In the genomic region with DNA sequence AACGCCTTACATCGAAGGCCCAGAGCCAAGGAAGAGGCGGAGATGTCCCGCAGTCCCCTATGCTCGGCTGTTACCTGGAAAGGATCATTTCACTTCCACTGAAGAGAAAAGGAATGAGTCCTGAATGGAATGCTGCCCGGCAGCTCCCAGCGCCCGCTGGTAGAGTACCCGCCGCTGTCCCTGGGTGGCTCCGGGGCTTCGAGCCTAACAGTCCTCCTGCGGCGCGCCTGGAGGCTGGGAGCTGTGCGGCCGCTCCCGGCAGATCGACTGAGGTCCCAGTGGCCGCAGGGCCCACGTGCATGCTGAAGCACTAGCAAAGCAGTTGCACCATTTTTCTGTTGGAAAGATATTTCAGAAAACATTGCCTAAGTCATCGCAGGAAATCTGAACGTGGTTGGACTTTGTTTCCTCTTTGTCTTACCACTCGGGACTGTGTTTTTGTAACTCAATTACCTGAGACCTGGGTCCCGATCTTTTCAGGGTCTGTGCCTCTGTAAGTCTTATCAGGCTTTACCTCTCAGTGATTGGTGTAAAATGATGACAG, we compare ENCODE assay signal across 8 cellular contexts. TPM values are rescaled to one million over a fixed set of nuclear protein-coding genes. Genes with fewer than 3 reads are reported as not detected.
DNase-seq lines count a peak whose midpoint lies in the region; ATAC-seq and TF ChIP-seq lines count a peak whose summit lies in the region.

No MANE protein-coding gene starts in this region.

- TF ChIP-seq POLR2A in breast epithelium (IDR thresholded peaks at IDR 0.05) = no peak
- no peak for TF ChIP-seq POLR2A in spleen (IDR thresholded peaks at IDR 0.05)

- peak overlapping the region; percentile 82 to 92 for H3K27ac ChIP-seq in breast epithelium
- peak overlapping the region in 7 of 8 donors; percentile 98 to 99 (median 99) for H3K27ac ChIP-seq in spleen

- ATAC-seq in HG03095 (IDR thresholded peaks at IDR 0.05; ENCODE audit: unreplicated experiment) = no peak

- H3K36me3 ChIP-seq in breast epithelium (no peaks in the 10 kb centered on the region), spleen (no peaks in the 10 kb centered on the region)

- DNase-seq in NCI-H2227 (lab: John Stamatoyannopoulos, UW; ENCODE audit: unreplicated experiment) (peak; percentile 47), NCI-H2227 treated with DMSO at 0.1 percent for 48 hours (lab: John Stamatoyannopoulos, UW) (no peak), NCI-H510A treated with DMSO at 0.1 percent for 48 hours (lab: John Stamatoyannopoulos, UW) (peak; percentile 38), breast epithelium (ENCODE audit: low spot score in 2 of 2) (peak in 1 of 2 donors; percentile 58), kidney tubule cell (ENCODE audit: low spot score) (peak; percentile 78), spleen (peak; percentile 89), epidermal melanocyte (ENCODE audit: insufficient read length, low spot score) (no peak)

- H3K27me3 ChIP-seq in breast epithelium (peaks cover 3 to 23% of the 10 kb centered on the region in 2 donors), spleen (replicated peaks in 1 of 7) (peaks cover 4 to 33% (median 24%) of the 10 kb centered on the region in 7 donors)

- WGBS in spleen, 5 donors = 14 to 30% (median 21%) methylated on average over 24 to 25 of the region's 25 CpGs

- H3K4me3 ChIP-seq in breast epithelium (peak overlapping the region; percentile 81 to 89 (median 86)), spleen (peak overlapping the region; percentile 4 to 90 (median 72))

- peak in 1 of 3 donors; percentile 22 for TF ChIP-seq CTCF in breast epithelium (IDR thresholded peaks at IDR 0.05)
- no peak for TF ChIP-seq CTCF in spleen (IDR thresholded peaks at IDR 0.05 in 8 of 11, conservative IDR thresholded peaks at IDR 0.05 in 3 of 11)

- H3K9me3 ChIP-seq in breast epithelium (no peaks in the 10 kb centered on the region), spleen (no peaks in the 10 kb centered on the region)

- intact Hi-C loops in breast epithelium (cut with DNase I; ENCODE audit: low total_unique reads) = loop anchor here (10.0 kb wide), 2 partner anchors 314 to 716 kb away; a partner anchor contains a TSS
- intact Hi-C loops in spleen (cut with DNase I; ENCODE audit: low total_unique reads) = loop anchor here (5.0 kb wide), 1 partner anchor 317 kb away; a partner anchor contains a TSS

- H3K4me1 ChIP-seq in breast epithelium = peaks cover 9% of the 10 kb centered on the region in 2 donors
- H3K4me1 ChIP-seq in spleen = peaks cover 15 to 90% (median 56%) of the 10 kb centered on the region in 6 donors

RNA-seq across cellular contexts. Expression of a gene that starts 1.0 kb away (rescaled TPM):
- total RNA-seq in breast epithelium = not detected
- total RNA-seq in spleen = not detected
- not detected for polyA plus RNA-seq in spleen

RNA-seq across cellular contexts. Expression of a gene that starts 13.6 kb away (rescaled TPM):
- 1 to 10 TPM in 2 of 3 donors, under 1 TPM in 1; 0.98 to 1.8 (median 1.1) TPM for total RNA-seq in breast epithelium
- 1 to 10 TPM in 1 of 7 donors, under 1 TPM in 6; 0.17 to 1.1 (median 0.57) TPM for total RNA-seq in spleen
- under 1 TPM; 0.06 to 0.29 (median 0.20) TPM for polyA plus RNA-seq in spleen

Comparison
In these comparisons a context has a peak if more than half of its experiments do, and no peak if none do; other contexts are left out.
1. DNase-seq: peak in NCI-H2227 (single experiment), NCI-H510A treated with DMSO at 0.1 percent for 48 hours (single experiment), kidney tubule cell (single experiment) and spleen (single experiment); none in NCI-H2227 treated with DMSO at 0.1 percent for 48 hours (single experiment) and epidermal melanocyte (single experiment).